In genomic region chr20:43545837-43546578, GRCh38 we compare ENCODE assay signal across 26 cellular contexts. TPM values are rescaled to one million over a fixed set of nuclear protein-coding genes. Genes with fewer than 3 reads are reported as not detected.
A peak's percentile ranks its signal among the peaks of the same experiment; 100 is the strongest.
DNase-seq lines count a peak whose midpoint lies in the region; TF ChIP-seq lines count a peak whose summit lies in the region.
"Had no signal": no experiment of that assay in that cellular context is flagged by ENCODE, and none has a peak within 500 bp of the region (broad histone marks: within the 10 kb centered on the region; RNA-seq: fewer than 3 reads in every experiment).

No MANE protein-coding gene starts in this region.

- H3K9ac ChIP-seq in mammary epithelial cell (ENCODE audit: insufficient read depth, low read length) = no peak overlapping the region
- H3K9ac ChIP-seq: SK-N-SH had no signal

- no peak overlapping the region for H3K4me2 ChIP-seq in DOHH2 (ENCODE audit: low read length)
- H3K4me2 ChIP-seq in mammary epithelial cell (ENCODE audit: insufficient read depth, low read depth, low read length) = no peak overlapping the region
- H3K4me2 ChIP-seq: SK-N-SH had no signal

- H3K27me3 Mint-ChIP-seq in HFFc6 (ENCODE audit: insufficient read depth) = peaks cover 18% of the 10 kb centered on the region
- peaks cover 8% of the 10 kb centered on the region for H3K27me3 Mint-ChIP-seq in endothelial cell (ENCODE audit: unreplicated experiment)

- H3K9me2 ChIP-seq in DOHH2 (replicated peaks; ENCODE audit: control insufficient read depth, low read length) = no peaks in the 10 kb centered on the region
- H3K9me2 ChIP-seq: SK-N-SH had no signal

- no peaks in the 10 kb centered on the region for H3K36me3 ChIP-seq in DOHH2 (ENCODE audit: control insufficient read depth, low read length)
- peaks cover 4% of the 10 kb centered on the region for H3K36me3 ChIP-seq in suprapubic skin
- no peaks in the 10 kb centered on the region for H3K36me3 ChIP-seq in mammary epithelial cell (ENCODE audit: insufficient read depth, low read length)
- H3K36me3 ChIP-seq: Peyer's patch had no signal

- no peaks in the 10 kb centered on the region for H3K9me3 ChIP-seq in DOHH2 (ENCODE audit: control insufficient read depth, insufficient read depth, low read length)
- H3K9me3 ChIP-seq in suprapubic skin = no peaks in the 10 kb centered on the region
- no peaks in the 10 kb centered on the region for H3K9me3 ChIP-seq in mammary epithelial cell (replicated peaks; ENCODE audit: insufficient read depth, low read length)
- H3K9me3 ChIP-seq: SK-N-SH had no signal

- no TSS peak for BruUV-seq in mammary epithelial cell (replicated peaks; lab: Mats Ljungman, UMichigan)

- dilution Hi-C loops in mammary epithelial cell (cut with HindIII; ENCODE audit: low sequenced_read_pairs) = no loop called here

- H3K4me1 Mint-ChIP-seq in HFFc6 (ENCODE audit: low read depth) (peaks cover 19% of the 10 kb centered on the region), endothelial cell (ENCODE audit: unreplicated experiment) (peaks cover 6% of the 10 kb centered on the region)

- CTCF ChIA-PET in mammary epithelial cell (lab: Charles Lee; ENCODE audit: low non-redundant PET) = no interaction called here

- H3K4me3 ChIP-seq in DOHH2 (ENCODE audit: low read length) (no peak overlapping the region), suprapubic skin (no peak overlapping the region), mammary epithelial cell (replicated peaks in 1 of 3; ENCODE audit: insufficient read depth in 1 of 3, low read depth in 2 of 3, low read length in 3 of 3) (no peak overlapping the region)
- H3K4me3 ChIP-seq: GM12878, Peyer's patch had no signal

- TF ChIP-seq EP300 in suprapubic skin (IDR thresholded peaks at IDR 0.05) = no peak

- no peak overlapping the region for H2AFZ ChIP-seq in mammary epithelial cell (ENCODE audit: low read depth, low read length)

- H3K9me3 Mint-ChIP-seq in HFFc6 = peaks cover 9% of the 10 kb centered on the region
- H3K9me3 Mint-ChIP-seq in endothelial cell (ENCODE audit: unreplicated experiment) = peaks cover 7% of the 10 kb centered on the region
- H3K9me3 Mint-ChIP-seq: CD8-positive, alpha-beta T cell had no signal

- intact Hi-C loops in mammary epithelial cell (cut with micrococcal nuclease) = no loop called here

- DNase-seq in HFFc6 (no peak), NCI-H69 (lab: John Stamatoyannopoulos, UW) (peak; percentile 6), endothelial cell (ENCODE audit: low spot score) (no peak), 8988T (no peak), suprapubic skin (ENCODE audit: low spot score in 2 of 2) (no peak), mammary epithelial cell (no peak), C1 segment of cervical spinal cord (lab: John Stamatoyannopoulos, UW) (no peak)
- DNase-seq: CD8-positive, alpha-beta T cell; EL; GDM1; KG1; NCI-H1092 treated with DMSO at 0.1 percent for 48 hours; NCI-H146; NCI-H1930; NCI-H2107; NCI-H446; NCI-H524 treated with DMSO at 0.1 percent for 48 hours; OCI-M1; SK-N-SH; T-helper 2 cell had no signal

- TF ChIP-seq POLR2A in suprapubic skin (IDR thresholded peaks at IDR 0.05) = no peak

- no peaks in the 10 kb centered on the region for H3F3A ChIP-seq in DOHH2 (ENCODE audit: control insufficient read depth, insufficient read depth)

- in situ Hi-C loops in mammary epithelial cell (cut with MboI; ENCODE audit: low sequenced_read_pairs in 2 of 2) = loop anchor here (25.0 kb wide), 1 partner anchor 541 kb away; no protein-coding TSS in a partner anchor

- H3K27ac ChIP-seq in DOHH2 (ENCODE audit: low read depth, low read length) (no peak overlapping the region), suprapubic skin (no peak overlapping the region), mammary epithelial cell (ENCODE audit: insufficient read depth, low read depth, low read length) (no peak overlapping the region)
- H3K27ac ChIP-seq: C4-2B, Peyer's patch had no signal

- H3K27me3 ChIP-seq in DOHH2 (ENCODE audit: control insufficient read depth, low read length) = no peaks in the 10 kb centered on the region
- H3K27me3 ChIP-seq in suprapubic skin = no peaks in the 10 kb centered on the region
- H3K27me3 ChIP-seq in mammary epithelial cell (ENCODE audit: insufficient read depth, low read length) = no peaks in the 10 kb centered on the region
- H3K27me3 ChIP-seq: Peyer's patch had no signal

- H3K4me1 ChIP-seq in DOHH2 (ENCODE audit: control insufficient read depth, low read length) (no peaks in the 10 kb centered on the region), suprapubic skin (no peaks in the 10 kb centered on the region), mammary epithelial cell (ENCODE audit: insufficient read depth, low read length) (peaks cover 14% of the 10 kb centered on the region)
- H3K4me1 ChIP-seq: Caco-2 had no signal

- no peak overlapping the region for H3K4me3 Mint-ChIP-seq in HFFc6
- peak overlapping the region; percentile 2 for H3K4me3 Mint-ChIP-seq in endothelial cell (ENCODE audit: unreplicated experiment)
- H3K4me3 Mint-ChIP-seq: CD8-positive, alpha-beta T cell had no signal

- 94% methylated on average over 4 of the region's 4 CpGs for WGBS in suprapubic skin
- WGBS in mammary epithelial cell (ENCODE audit: low coverage, missing lambda C conversion rate) = 79% methylated on average over 4 of the region's 4 CpGs

- H3K27ac Mint-ChIP-seq in HFFc6 = no peak overlapping the region
- no peak overlapping the region for H3K27ac Mint-ChIP-seq in endothelial cell (ENCODE audit: unreplicated experiment)
- H3K27ac Mint-ChIP-seq: CD8-positive, alpha-beta T cell had no signal

- H4K20me1 ChIP-seq in DOHH2 (ENCODE audit: control insufficient read depth, insufficient read depth, low read depth, low read length) (no peaks in the 10 kb centered on the region), mammary epithelial cell (ENCODE audit: insufficient read depth, low read length) (no peaks in the 10 kb centered on the region)

- H3K36me3 Mint-ChIP-seq in HFFc6 (ENCODE audit: low read depth) (peaks cover 22% of the 10 kb centered on the region), endothelial cell (ENCODE audit: low read depth, unreplicated experiment) (peaks cover 29% of the 10 kb centered on the region)

- no peaks in the 10 kb centered on the region for H3K79me2 ChIP-seq in DOHH2 (ENCODE audit: control insufficient read depth, low read length)
- no peaks in the 10 kb centered on the region for H3K79me2 ChIP-seq in mammary epithelial cell (ENCODE audit: insufficient read depth, low read length)

- TF ChIP-seq CTCF in DOHH2 (IDR thresholded peaks at IDR 0.05; ENCODE audit: low read depth, low read length, poor library complexity, severe bottlenecking) (peak; percentile 37), HFFc6 (IDR thresholded peaks at IDR 0.05) (peak; percentile 13; the same call in 1 of the 2 replicates), endothelial cell (IDR thresholded peaks at IDR 0.05; ENCODE audit: unreplicated experiment) (no peak), suprapubic skin (IDR thresholded peaks at IDR 0.05) (no peak), mammary epithelial cell (conservative IDR thresholded peaks at IDR 0.05 in 1 of 2, IDR thresholded peaks at IDR 0.05 in 1 of 2; ENCODE audit: extremely low read depth in 1 of 2, insufficient read depth in 1 of 2, low read depth in 1 of 2, low read length in 2 of 2) (no peak)

RNA-seq across cellular contexts. Expression of gene SGK2, which starts 12.8 kb away (rescaled TPM):
- under 1 TPM in 1 of 6 experiments, not detected in 5; 0.09 TPM for total RNA-seq in HFFc6 (2021; fragmentation: NEBNext Ultra II Directional; extraction: Animal tissue kit (Norgen Biotek cat#: 25700))
- total RNA-seq in endothelial cell (ENCODE audit: unreplicated experiment) (0.85 TPM), suprapubic skin (10 to 100 TPM in 3 of 4 donors, 1 to 10 TPM in 1; 6.9 to 18.2 (median 13.0) TPM), mammary epithelial cell (under 1 TPM in 1 of 2 donors, not detected in 1; 0.33 TPM)
- polyA plus RNA-seq in mammary epithelial cell = not detected
- not detected for polyA minus RNA-seq in mammary epithelial cell
- total RNA-seq: HT1080 had no signal

RNA-seq across cellular contexts. Expression of gene L3MBTL1, which starts 38.5 kb away (rescaled TPM):
- 1 to 10 TPM; 1.8 to 2.9 (median 2.3) TPM for total RNA-seq in HFFc6 (2021; fragmentation: NEBNext Ultra II Directional; extraction: Animal tissue kit (Norgen Biotek cat#: 25700))
- total RNA-seq in endothelial cell (ENCODE audit: unreplicated experiment) (19.8 TPM), suprapubic skin (10 to 100 TPM in 3 of 4 donors, 1 to 10 TPM in 1; 8.9 to 39.7 (median 14.6) TPM), mammary epithelial cell (10 to 100 TPM; 10.4 to 14.5 TPM)
- 1.8 TPM for polyA plus RNA-seq in mammary epithelial cell
- polyA minus RNA-seq in mammary epithelial cell = 2.9 TPM
- total RNA-seq: HT1080 had no signal

RNA-seq across cellular contexts. Expression of gene IFT52, which starts 44.7 kb away (rescaled TPM):
- 10 to 100 TPM; 29.1 to 37.9 (median 35.2) TPM for total RNA-seq in HFFc6 (2021; fragmentation: NEBNext Ultra II Directional; extraction: Animal tissue kit (Norgen Biotek cat#: 25700))
- total RNA-seq in endothelial cell (ENCODE audit: unreplicated experiment) (49.0 TPM), suprapubic skin (10 to 100 TPM; 10.7 to 17.5 (median 13.5) TPM), mammary epithelial cell (10 to 100 TPM; 21.5 to 31.2 TPM)
- 18.7 TPM for polyA plus RNA-seq in mammary epithelial cell
- 38.4 TPM for polyA minus RNA-seq in mammary epithelial cell

Comparison
In these comparisons a context has a peak if more than half of its experiments do, and no peak if none do; other contexts are left out.
1. CTCF ChIP-seq: peak in DOHH2 (single experiment) and HFFc6 (single experiment); none in endothelial cell (single experiment), suprapubic skin (0 of 2) and mammary epithelial cell (0 of 2).